Comparison of ENCODE assay signal across 8 cellular contexts in genomic region chr1:224357626-224358124, GRCh38. TPM values are rescaled to one million over a fixed set of nuclear protein-coding genes. Genes with fewer than 3 reads are reported as not detected.
A peak's percentile ranks its signal among the peaks of the same experiment; 100 is the strongest.
DNase-seq lines count a peak whose midpoint lies in the region; ATAC-seq, FAIRE-seq and TF ChIP-seq lines count a peak whose summit lies in the region.

No MANE protein-coding gene starts in this region.

- TF ChIP-seq CTCF in left ventricle myocardium inferior (IDR thresholded peaks at IDR 0.05; ENCODE audit: borderline replicate concordance) (no peak), foreskin keratinocyte (conservative IDR thresholded peaks at IDR 0.05) (no peak), GM13976 (IDR thresholded peaks at IDR 0.05; ENCODE audit: borderline replicate concordance, control extremely low read depth, extremely low read depth, insufficient read depth, missing control alignments) (no peak)

- intact Hi-C loops in left ventricle myocardium inferior (cut with micrococcal nuclease) (no loop called here), cardiac septum (cut with DNase I) (loop anchor here (2.0 kb wide), 2 partner anchors 27 to 99 kb away; partner anchors contain the start of gene NVL), left colon (cut with DNase I, micrococcal nuclease) (no loop called here)

- H3K27ac ChIP-seq in left ventricle myocardium inferior (replicated peaks): peak overlapping the region; percentile 86
- H3K27ac ChIP-seq in foreskin keratinocyte: peak overlapping the region; percentile 14
- peak overlapping the region; percentile 85 to 94 for H3K27ac ChIP-seq in small intestine (ENCODE audit: low read depth in 1 of 2, low read length in 1 of 2)

- peak overlapping the region; percentile 95 for H3K27ac Mint-ChIP-seq in T-helper 17 cell

- H3K36me3 Mint-ChIP-seq in T-helper 17 cell (ENCODE audit: low read depth): peaks cover 8% of the 10 kb centered on the region

- ATAC-seq in T-helper 17 cell (no peak), foreskin keratinocyte (no peak), left colon (no peak)

- H3K4me3 Mint-ChIP-seq in T-helper 17 cell: peak overlapping the region; percentile 95

- in situ Hi-C loops in GM13976 (cut with MboI; ENCODE audit: low sequenced_read_pairs, unreplicated experiment): no loop called here

- H3K4me3 ChIP-seq in left ventricle myocardium inferior: peak overlapping the region; percentile 88
- peak overlapping the region; percentile 78 to 90 for H3K4me3 ChIP-seq in small intestine (ENCODE audit: low read depth in 1 of 2, low read length in 2 of 2)

- WGBS in small intestine, 3 donors: 8 to 27% (median 14%) methylated on average over 9 of the region's 9 CpGs

- no peaks in the 10 kb centered on the region for H3K27me3 ChIP-seq in left ventricle myocardium inferior (ENCODE audit: low read depth)
- H3K27me3 ChIP-seq in foreskin keratinocyte: no peaks in the 10 kb centered on the region
- H3K27me3 ChIP-seq in small intestine (ENCODE audit: control insufficient read depth in 2 of 2, insufficient read depth in 2 of 2, low read length in 2 of 2): no peaks in the 10 kb centered on the region

- FAIRE-seq in small intestine (lab: Jason Lieb, UNC) (no peak), RCC 7860 (lab: Jason Lieb, UNC) (no peak)

- H3K4me1 Mint-ChIP-seq in T-helper 17 cell: peaks cover 40% of the 10 kb centered on the region

- H3K36me3 ChIP-seq in left ventricle myocardium inferior (no peaks in the 10 kb centered on the region), small intestine (ENCODE audit: control insufficient read depth in 2 of 2, insufficient read depth in 2 of 2, low read length in 2 of 2) (peaks cover 0 to 3% of the 10 kb centered on the region in 2 donors)

- no peaks in the 10 kb centered on the region for H3K27me3 Mint-ChIP-seq in T-helper 17 cell

- no peak for DNase-seq in left ventricle myocardium inferior
- no peak for DNase-seq in cardiac septum (ENCODE audit: low spot score)
- DNase-seq in T-helper 17 cell: no peak
- no peak for DNase-seq in foreskin keratinocyte
- no peak for DNase-seq in small intestine
- no peak for DNase-seq in left colon
- DNase-seq in RCC 7860 (ENCODE audit: low spot score): no peak
- DNase-seq in GM13976 (ENCODE audit: low spot score): no peak

- H3K9me3 ChIP-seq in left ventricle myocardium inferior (replicated peaks) (no peaks in the 10 kb centered on the region), T-helper 17 cell (ENCODE audit: control insufficient read depth, low read length, poor library complexity, severe bottlenecking) (no peaks in the 10 kb centered on the region), small intestine (ENCODE audit: control insufficient read depth, low read depth) (no peaks in the 10 kb centered on the region)

- H3K4me1 ChIP-seq in left ventricle myocardium inferior (peaks cover 29% of the 10 kb centered on the region), foreskin keratinocyte (peaks cover 9% of the 10 kb centered on the region), small intestine (ENCODE audit: control insufficient read depth in 2 of 2, insufficient read depth in 1 of 2, low read depth in 1 of 2, low read length in 1 of 2) (peaks cover 4 to 9% of the 10 kb centered on the region in 2 donors)

RNA-seq across cellular contexts. Expression of gene CNIH4, which starts 1.0 kb away (rescaled TPM):
- total RNA-seq in left ventricle myocardium inferior: 28.5 TPM
- total RNA-seq in cardiac septum: 30.1 TPM
- 10 to 100 TPM; 19.1 to 24.1 TPM for total RNA-seq in T-helper 17 cell
- total RNA-seq in foreskin keratinocyte: 83.1 and 84.1 TPM in 2 replicates
- 123 and 130 TPM in 2 replicates for polyA plus RNA-seq in foreskin keratinocyte
- 10 to 100 TPM; 43.2 to 91.6 (median 64.6) TPM for polyA plus RNA-seq in small intestine
- 10 to 100 TPM; 28.8 to 60.7 TPM for total RNA-seq in left colon

RNA-seq across cellular contexts. Expression of gene NVL, which starts 27.7 kb away (rescaled TPM):
- total RNA-seq in left ventricle myocardium inferior (10.3 TPM), cardiac septum (11.6 TPM), T-helper 17 cell (10 to 100 TPM; 24.8 to 28.3 TPM), foreskin keratinocyte (25.4 and 30.4 TPM in 2 replicates), left colon (10 to 100 TPM; 29.5 to 40.3 TPM)
- polyA plus RNA-seq in foreskin keratinocyte (20.2 and 22.1 TPM in 2 replicates), small intestine (10 to 100 TPM; 16.4 to 39.1 (median 22.2) TPM)

Comparison
In these comparisons a context has a peak if more than half of its experiments do, and no peak if none do; other contexts are left out.
1. H3K27ac ChIP-seq: peak in every context shown above with its lines; median percentile 90 in small intestine; 86 in left ventricle myocardium inferior; 14 in foreskin keratinocyte.